9 cellular contexts compared by ENCODE assay signal in genomic region chr19:38321646-38322323, GRCh38.
A peak's percentile ranks its signal among the peaks of the same experiment; 100 is the strongest.
DNase-seq lines count a peak whose midpoint lies in the region; ATAC-seq lines count a peak whose summit lies in the region.
"Had no signal": no experiment of that assay in that cellular context is flagged by ENCODE, and none has a peak within 500 bp of the region (broad histone marks: within the 10 kb centered on the region; RNA-seq: fewer than 3 reads in every experiment).

No MANE protein-coding gene starts in this region.

- H3K4me1 ChIP-seq in mucosa of stomach (ENCODE audit: control insufficient read depth, insufficient read depth, low read length): peaks cover 20% of the 10 kb centered on the region

- no peaks in the 10 kb centered on the region for H3K36me3 ChIP-seq in mucosa of stomach (ENCODE audit: control insufficient read depth, insufficient read depth, low read length)

- in situ Hi-C loops in ACHN (cut with HindIII; ENCODE audit: low pct_ligation_motif_present, low pct_unique_long_range_greater_than_20kb, low sequenced_read_pairs): no loop called here

- H3K27me3 Mint-ChIP-seq in effector memory CD8-positive, alpha-beta T cell: no peaks in the 10 kb centered on the region

- no peak overlapping the region for H3K4me3 ChIP-seq in mucosa of stomach (ENCODE audit: low read length)

- DNase-seq in AG08396 (ENCODE audit: low spot score) (peak; percentile 57), MV-4-11 (lab: John Stamatoyannopoulos, UW) (peak; percentile 76), NCI-H1105 treated with DMSO at 0.1 percent for 48 hours (lab: John Stamatoyannopoulos, UW) (no peak), ACHN (no peak)
- DNase-seq in effector memory CD8-positive, alpha-beta T cell: no peak
- DNase-seq: effector CD4-positive, alpha-beta T cell had no signal

- H3K9me3 ChIP-seq in mucosa of stomach (ENCODE audit: control insufficient read depth, low read length): no peaks in the 10 kb centered on the region

- H3K4me1 Mint-ChIP-seq in effector memory CD8-positive, alpha-beta T cell (ENCODE audit: low read depth in 2 of 2): peaks cover 33% of the 10 kb centered on the region in 2 donors

- peak overlapping the region; percentile 81 for H3K9ac ChIP-seq in mucosa of stomach (ENCODE audit: low read length)

- peaks cover 14% of the 10 kb centered on the region for H3K36me3 Mint-ChIP-seq in effector memory CD8-positive, alpha-beta T cell (ENCODE audit: insufficient read depth)

- H3K9me3 Mint-ChIP-seq in effector memory CD8-positive, alpha-beta T cell: no peaks in the 10 kb centered on the region

- no peak for ATAC-seq in effector memory CD8-positive, alpha-beta T cell (replicated peaks)
- no peak for ATAC-seq in HG02763 (IDR thresholded peaks at IDR 0.05; ENCODE audit: unreplicated experiment)
- no peak for ATAC-seq in HG03457 (IDR thresholded peaks at IDR 0.05; ENCODE audit: unreplicated experiment)

- H3K27ac Mint-ChIP-seq in effector memory CD8-positive, alpha-beta T cell: peak overlapping the region in 1 of 2 donors; percentile 4

- no peaks in the 10 kb centered on the region for H3K27me3 ChIP-seq in mucosa of stomach (ENCODE audit: control insufficient read depth, insufficient read depth, low read length)

- peak overlapping the region; percentile 85 to 92 for H3K4me3 Mint-ChIP-seq in effector memory CD8-positive, alpha-beta T cell

Comparison
In these comparisons a context has a peak if more than half of its experiments do, and no peak if none do; other contexts are left out.
1. DNase-seq: peak in AG08396 (single experiment) and MV-4-11 (single experiment); none in effector memory CD8-positive, alpha-beta T cell (0 of 3), NCI-H1105 treated with DMSO at 0.1 percent for 48 hours (single experiment) and ACHN (single experiment).